25 cellular contexts compared by ENCODE assay signal in genomic region chr9:127496974-127497373, GRCh38.
"Had no signal": no experiment of that assay in that cellular context is flagged by ENCODE, and none has a peak within 500 bp of the region (broad histone marks: within the 10 kb centered on the region; RNA-seq: fewer than 3 reads in every experiment).

No MANE protein-coding gene starts in this region.

- H3K4me3 Mint-ChIP-seq: activated naive CD8-positive, alpha-beta T cell; brain; effector memory CD8-positive, alpha-beta T cell; immature natural killer cell; naive thymus-derived CD4-positive, alpha-beta T cell; neural progenitor cell; stimulated activated effector memory CD8-positive, alpha-beta T cell treated with anti-CD3 and anti-CD28 coated beads, Interleukin-12 subunit alpha, Interleukin-12 subunit beta, amount 100 ng/mL, for 72 hours; T-helper 2 cell treated with Interferon-gamma antibody and Interleukin-4, amounts not matched to agents 5 μg/mL and 100 μg/mL, for 36 hours had no signal

- H3K27ac Mint-ChIP-seq: activated naive CD8-positive, alpha-beta T cell; immature natural killer cell; naive thymus-derived CD4-positive, alpha-beta T cell; progenitor cell of endocrine pancreas; T-helper 2 cell treated with Interferon-gamma antibody and Interleukin-4, amounts not matched to agents 5 μg/mL and 100 μg/mL, for 36 hours had no signal

- H3K9ac ChIP-seq: neural progenitor cell had no signal

- ATAC-seq: effector memory CD8-positive, alpha-beta T cell; left colon; naive thymus-derived CD4-positive, alpha-beta T cell; stimulated activated effector memory CD8-positive, alpha-beta T cell treated with anti-CD3 and anti-CD28 coated beads, Interleukin-12 subunit alpha, Interleukin-12 subunit beta, amount 100 ng/mL, for 72 hours had no signal

- H3K4me2 ChIP-seq: neural progenitor cell had no signal

- H3K4me1 Mint-ChIP-seq: immature natural killer cell; naive thymus-derived CD4-positive, alpha-beta T cell; stimulated activated effector memory CD8-positive, alpha-beta T cell treated with anti-CD3 and anti-CD28 coated beads, Interleukin-12 subunit alpha, Interleukin-12 subunit beta, amount 100 ng/mL, for 72 hours had no signal

- H3K9me3 Mint-ChIP-seq: brain; effector memory CD8-positive, alpha-beta T cell; immature natural killer cell; naive thymus-derived CD4-positive, alpha-beta T cell; neural progenitor cell; stimulated activated effector memory CD8-positive, alpha-beta T cell treated with anti-CD3 and anti-CD28 coated beads, Interleukin-12 subunit alpha, Interleukin-12 subunit beta, amount 100 ng/mL, for 72 hours; T-helper 2 cell treated with Interferon-gamma antibody and Interleukin-4, amounts not matched to agents 5 μg/mL and 100 μg/mL, for 36 hours had no signal

- H3K36me3 ChIP-seq: neural progenitor cell had no signal

- H3K4me3 ChIP-seq: cardiac muscle cell, neural progenitor cell, transverse colon had no signal

- H3K9me3 ChIP-seq: transverse colon had no signal

- H3K27me3 Mint-ChIP-seq: activated naive CD8-positive, alpha-beta T cell; brain; effector memory CD8-positive, alpha-beta T cell; naive thymus-derived CD4-positive, alpha-beta T cell; progenitor cell of endocrine pancreas had no signal

- H3K27me3 ChIP-seq: cardiac muscle cell, neural progenitor cell, transverse colon had no signal

- DNase-seq: activated CD4-positive, alpha-beta T cell treated with anti-CD3 and anti-CD28 coated beads for 4 hours; activated CD4-positive, alpha-beta T cell treated with anti-CD3 and anti-CD28 coated beads, Interleukin-2, amount 50 U/mL, for 4 hours; activated effector memory CD4-positive, alpha-beta T cell treated with Interleukin-2 at 50 U/mL for 16 hours; activated naive CD4-positive, alpha-beta T cell treated with Interleukin-2 at 50 U/mL for 16 hours; aorta; cortex of kidney; effector memory CD8-positive, alpha-beta T cell; head of caudate nucleus; hypothalamus; immature natural killer cell; kidney; left colon; midbrain; naive thymus-derived CD4-positive, alpha-beta T cell; small intestine; stimulated activated CD4-positive, alpha-beta T cell treated with anti-CD3 and anti-CD28 coated beads, Interleukin-4, amount 100 ng/mL, for 24 hours; T-helper 1 cell; transverse colon had no signal

- H2AFZ ChIP-seq: neural progenitor cell had no signal

- H3K27ac ChIP-seq: cardiac muscle cell, neural progenitor cell had no signal
